Comparison of ENCODE assay signal across 11 cellular contexts in the genomic region with DNA sequence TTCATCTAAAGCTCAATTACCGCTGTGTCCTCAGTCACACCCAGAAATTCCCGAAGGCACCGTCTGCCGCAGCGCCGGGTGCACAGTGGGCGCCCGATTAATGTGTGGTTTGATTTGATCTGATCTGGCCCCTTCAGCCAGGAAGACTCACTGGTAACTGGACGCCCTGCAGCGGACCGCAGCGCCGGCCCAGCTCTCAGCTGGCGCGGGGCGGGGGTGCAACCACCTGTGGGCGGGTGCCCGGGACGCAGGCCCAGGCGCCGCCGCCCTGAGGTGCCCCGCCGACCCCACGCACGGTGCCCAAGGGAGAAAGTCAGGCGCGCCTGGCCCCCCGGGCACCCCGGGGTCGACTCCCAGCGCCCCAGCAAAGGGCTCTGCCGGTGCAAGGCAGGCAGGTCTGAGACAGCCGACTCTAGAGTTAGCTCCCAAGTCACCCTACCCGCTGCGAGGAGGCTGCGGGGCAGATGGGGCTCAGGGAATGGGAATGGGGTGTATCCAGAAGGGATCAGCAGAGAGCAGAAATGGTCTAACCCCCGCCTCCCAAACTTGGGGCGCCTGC. TPM values are rescaled to one million over a fixed set of nuclear protein-coding genes. Genes with fewer than 3 reads are reported as not detected.
DNase-seq lines count a peak whose midpoint lies in the region; ATAC-seq and TF ChIP-seq lines count a peak whose summit lies in the region.
"Had no signal": no experiment of that assay in that cellular context is flagged by ENCODE, and none has a peak within 500 bp of the region (broad histone marks: within the 10 kb centered on the region; RNA-seq: fewer than 3 reads in every experiment).

No MANE protein-coding gene starts in this region.

- ATAC-seq in CD4-positive, CD25-positive, alpha-beta regulatory T cell (ENCODE audit: low read depth in 2 of 2), result no peak
- no peak for ATAC-seq in GM19455 (IDR thresholded peaks at IDR 0.05; ENCODE audit: unreplicated experiment)
- ATAC-seq: GM12878 had no signal

- H3K27ac ChIP-seq in CD4-positive, CD25-positive, alpha-beta regulatory T cell (ENCODE audit: insufficient read depth, low read length, poor library complexity, severe bottlenecking), result no peak overlapping the region

- no peak overlapping the region for H3K27ac Mint-ChIP-seq in CD4-positive, CD25-positive, alpha-beta regulatory T cell
- H3K27ac Mint-ChIP-seq in chondrocyte (ENCODE audit: unreplicated experiment) (peak overlapping the region; percentile 65), mesothelial cell of epicardium (peak overlapping the region; percentile 43)

- no peak for DNase-seq in CD4-positive, CD25-positive, alpha-beta regulatory T cell
- DNase-seq in NCI-H2029 (lab: John Stamatoyannopoulos, UW), result peak; percentile 31
- no peak for DNase-seq in chondrocyte (ENCODE audit: low spot score)
- no peak for DNase-seq in mesothelial cell of epicardium (ENCODE audit: low spot score in 2 of 2, unreplicated experiment in 2 of 2)
- DNase-seq in GF-D8 (lab: John Stamatoyannopoulos, UW), result no peak
- no peak for DNase-seq in COLO829 (ENCODE audit: low spot score)
- no peak for DNase-seq in amniotic stem cell (lab: John Stamatoyannopoulos, UW)
- DNase-seq: dermis blood vessel endothelial cell, NCI-H1930 had no signal

- H3K36me3 Mint-ChIP-seq in CD4-positive, CD25-positive, alpha-beta regulatory T cell, result no peaks in the 10 kb centered on the region
- H3K36me3 Mint-ChIP-seq in chondrocyte (ENCODE audit: low read depth), result no peaks in the 10 kb centered on the region
- no peaks in the 10 kb centered on the region for H3K36me3 Mint-ChIP-seq in mesothelial cell of epicardium

- peaks cover 12% of the 10 kb centered on the region for H3K27me3 ChIP-seq in CD4-positive, CD25-positive, alpha-beta regulatory T cell (ENCODE audit: control insufficient read depth, insufficient read depth, low read length)

- no peaks in the 10 kb centered on the region for H3K9me3 ChIP-seq in CD4-positive, CD25-positive, alpha-beta regulatory T cell (ENCODE audit: control insufficient read depth in 2 of 2, low read length in 2 of 2)

- no peaks in the 10 kb centered on the region for H3K36me3 ChIP-seq in CD4-positive, CD25-positive, alpha-beta regulatory T cell (ENCODE audit: control insufficient read depth, insufficient read depth, low read length)

- H3K4me3 Mint-ChIP-seq in CD4-positive, CD25-positive, alpha-beta regulatory T cell, result peak overlapping the region; percentile 71 to 87 (median 76)
- peak overlapping the region; percentile 69 for H3K4me3 Mint-ChIP-seq in chondrocyte (ENCODE audit: unreplicated experiment)
- H3K4me3 Mint-ChIP-seq in mesothelial cell of epicardium, result peak overlapping the region; percentile 82

- TF ChIP-seq CTCF in chondrocyte (IDR thresholded peaks at IDR 0.05) (no peak), mesothelial cell of epicardium (IDR thresholded peaks at IDR 0.05; ENCODE audit: unreplicated experiment) (no peak)

- H3K27me3 Mint-ChIP-seq in CD4-positive, CD25-positive, alpha-beta regulatory T cell, result peaks cover 82% of the 10 kb centered on the region
- H3K27me3 Mint-ChIP-seq in chondrocyte (ENCODE audit: low read depth), result no peaks in the 10 kb centered on the region
- peaks cover 41% of the 10 kb centered on the region for H3K27me3 Mint-ChIP-seq in mesothelial cell of epicardium (ENCODE audit: low read depth)

- H3K9me3 Mint-ChIP-seq in CD4-positive, CD25-positive, alpha-beta regulatory T cell, result peaks cover 0 to 2% (median 0%) of the 10 kb centered on the region in 7 donors
- no peaks in the 10 kb centered on the region for H3K9me3 Mint-ChIP-seq in chondrocyte (ENCODE audit: low read depth)
- no peaks in the 10 kb centered on the region for H3K9me3 Mint-ChIP-seq in mesothelial cell of epicardium

- peaks cover 6% of the 10 kb centered on the region for H3K4me1 ChIP-seq in CD4-positive, CD25-positive, alpha-beta regulatory T cell (ENCODE audit: control insufficient read depth, insufficient read depth, low read length, poor library complexity, severe bottlenecking)

- no peak overlapping the region for H3K4me3 ChIP-seq in CD4-positive, CD25-positive, alpha-beta regulatory T cell (ENCODE audit: low read depth, low read length)
- H3K4me3 ChIP-seq: GM12878 had no signal

- peaks cover 0 to 13% (median 4%) of the 10 kb centered on the region in 4 donors for H3K4me1 Mint-ChIP-seq in CD4-positive, CD25-positive, alpha-beta regulatory T cell
- peaks cover 21% of the 10 kb centered on the region for H3K4me1 Mint-ChIP-seq in chondrocyte (ENCODE audit: low read depth)
- peaks cover 26% of the 10 kb centered on the region for H3K4me1 Mint-ChIP-seq in mesothelial cell of epicardium

RNA-seq across cellular contexts. Expression of a gene that starts 1.7 kb away (rescaled TPM):
- total RNA-seq in CD4-positive, CD25-positive, alpha-beta regulatory T cell, result not detected
- not detected for polyA plus RNA-seq in CD4-positive, CD25-positive, alpha-beta regulatory T cell
- 3.7 to 5.4 TPM (median 4.1 TPM) in 3 replicates for total RNA-seq in chondrocyte
- total RNA-seq in mesothelial cell of epicardium, result 5.2 to 5.5 TPM (median 5.3 TPM) in 3 replicates

Comparison
In these comparisons a context has a peak if more than half of its experiments do, and no peak if none do; other contexts are left out.
1. H3K27ac Mint-ChIP-seq: peak in chondrocyte (single experiment) and mesothelial cell of epicardium (single experiment); none in CD4-positive, CD25-positive, alpha-beta regulatory T cell (0 of 3).
2. Peak in every context shown above with its lines, with median percentiles within 50 percentile points of each other: H3K4me3 Mint-ChIP-seq.